ENCODE assay signal across 9 cellular contexts in genomic region chrX:13827693-13828092, GRCh38. TPM values are rescaled to one million over a fixed set of nuclear protein-coding genes. Genes with fewer than 3 reads are reported as not detected.
"Had no signal": no experiment of that assay in that cellular context is flagged by ENCODE, and none has a peak within 500 bp of the region (broad histone marks: within the 10 kb centered on the region; RNA-seq: fewer than 3 reads in every experiment).

No MANE protein-coding gene starts in this region.

- ATAC-seq: activated CD4-positive, CD25-positive, alpha-beta regulatory T cell treated with anti-CD3 and anti-CD28 coated beads, Interleukin-2, amount 50 U/mL, for 24 hours; activated T-cell treated with anti-CD3 and anti-CD28 coated beads, Interleukin-2, amount 50 U/mL, for 72 hours had no signal

- H3K27me3 ChIP-seq: hepatocyte, tibial nerve had no signal

- H3K4me1 ChIP-seq: tibial nerve, uterus had no signal

- DNase-seq: activated CD4-positive, alpha-beta T cell treated with anti-CD3 and anti-CD28 coated beads, Interleukin-2, amount 10 ng/mL, durations not matched to agents 7 days and 5 days; activated effector memory CD4-positive, alpha-beta T cell treated with anti-CD3 and anti-CD28 coated beads, Interleukin-2, amount 50 U/mL, for 16 hours; activated T-cell treated with anti-CD3 and anti-CD28 coated beads, Interleukin-2, amount 50 U/mL, for 72 hours; effector CD4-positive, alpha-beta T cell; stimulated activated naive CD4-positive, alpha-beta T cell treated with Interleukin-2 at 50 U/mL for 16 hours; uterus had no signal

- H3K27ac ChIP-seq: hepatocyte, tibial nerve, uterus had no signal

RNA-seq across cellular contexts. Expression of gene GPM6B, which starts 10.8 kb away (rescaled TPM):
- total RNA-seq: activated CD4-positive, alpha-beta T cell treated with anti-CD3 and anti-CD28 coated beads, Interleukin-2, amount 10 ng/mL, durations not matched to agents 7 days and 5 days; activated T-cell treated with anti-CD3 and anti-CD28 coated beads, Interleukin-2, amount 50 U/mL, for 72 hours had no signal
